Comparison of ENCODE assay signal across 17 cellular contexts in genomic region chr17:80813318-80813717, GRCh38.
DNase-seq lines count a peak whose midpoint lies in the region; ATAC-seq and TF ChIP-seq lines count a peak whose summit lies in the region.
"Had no signal": no experiment of that assay in that cellular context is flagged by ENCODE, and none has a peak within 500 bp of the region (broad histone marks: within the 10 kb centered on the region; RNA-seq: fewer than 3 reads in every experiment).

No MANE protein-coding gene starts in this region.

- H3K4me3 Mint-ChIP-seq in T-helper 1 cell treated with Interleukin-12 subunit alpha and Interleukin-12 subunit beta and Interleukin-4 antibody, amounts not matched to agents 30 μg/mL and 1 μg/mL, for 36 hours: peak overlapping the region; percentile 56
- H3K4me3 Mint-ChIP-seq in activated naive CD4-positive, alpha-beta T cell treated with anti-CD3 and anti-CD28 coated beads, Interleukin-2, amount 10 ng/mL, durations not matched to agents 7 days and 5 days: no peak overlapping the region

- 53 to 68% (median 56%) methylated on average over 5 of the region's 5 CpGs for WGBS in psoas muscle, 3 donors

- no peaks in the 10 kb centered on the region for H3K27me3 Mint-ChIP-seq in T-helper 1 cell treated with Interleukin-12 subunit alpha and Interleukin-12 subunit beta and Interleukin-4 antibody, amounts not matched to agents 30 μg/mL and 1 μg/mL, for 36 hours (ENCODE audit: low read depth)
- H3K27me3 Mint-ChIP-seq in activated naive CD4-positive, alpha-beta T cell treated with anti-CD3 and anti-CD28 coated beads, Interleukin-2, amount 10 ng/mL, durations not matched to agents 7 days and 5 days: no peaks in the 10 kb centered on the region

- H3K4me3 ChIP-seq in RWPE2 (ENCODE audit: severe bottlenecking) (no peak overlapping the region), psoas muscle (no peak overlapping the region)
- H3K4me3 ChIP-seq: BLaER1, GM12878, HAP-1, MG63 had no signal

- CTCF ChIA-PET in activated naive CD4-positive, alpha-beta T cell treated with anti-CD3 and anti-CD28 coated beads, Interleukin-2, amount 10 ng/mL, durations not matched to agents 7 days and 5 days (lab: Charles Lee): interaction anchor here (1.2 kb wide), 1 partner anchor 9 kb away, joined by 3 read pairs; no protein-coding TSS in a partner anchor

- H3K9me3 ChIP-seq in RWPE2 (ENCODE audit: severe bottlenecking) (no peaks in the 10 kb centered on the region), psoas muscle (no peaks in the 10 kb centered on the region)
- H3K9me3 ChIP-seq: HAP-1, MG63 had no signal

- H3K27ac Mint-ChIP-seq in T-helper 1 cell treated with Interleukin-12 subunit alpha and Interleukin-12 subunit beta and Interleukin-4 antibody, amounts not matched to agents 30 μg/mL and 1 μg/mL, for 36 hours: no peak overlapping the region
- H3K27ac Mint-ChIP-seq in activated naive CD4-positive, alpha-beta T cell treated with anti-CD3 and anti-CD28 coated beads, Interleukin-2, amount 10 ng/mL, durations not matched to agents 7 days and 5 days: peak overlapping the region; percentile 98

- peaks cover 10% of the 10 kb centered on the region; the same call in 1 of the 2 replicates for H3K36me3 ChIP-seq in RWPE2 (ENCODE audit: low read depth)
- H3K36me3 ChIP-seq in psoas muscle (ENCODE audit: insufficient read depth in 1 of 2, low read depth in 1 of 2): no peaks in the 10 kb centered on the region
- H3K36me3 ChIP-seq: HAP-1 had no signal

- no peak for ATAC-seq in RWPE2 (ENCODE audit: low read depth)
- peak; percentile 31 to 77 (median 68) for ATAC-seq in psoas muscle
- ATAC-seq: GM12878 had no signal

- H3K4me1 ChIP-seq in RWPE2 (ENCODE audit: insufficient read depth, poor library complexity, severe bottlenecking): peaks cover 8% of the 10 kb centered on the region
- peaks cover 7% of the 10 kb centered on the region for H3K4me1 ChIP-seq in psoas muscle
- H3K4me1 ChIP-seq: HAP-1 had no signal

- TF ChIP-seq CTCF in RWPE2 (IDR thresholded peaks at IDR 0.05; ENCODE audit: poor library complexity, severe bottlenecking): no peak
- TF ChIP-seq CTCF in psoas muscle (IDR thresholded peaks at IDR 0.05): no peak

- H3K36me3 Mint-ChIP-seq in T-helper 1 cell treated with Interleukin-12 subunit alpha and Interleukin-12 subunit beta and Interleukin-4 antibody, amounts not matched to agents 30 μg/mL and 1 μg/mL, for 36 hours (ENCODE audit: low read depth): peaks cover 45% of the 10 kb centered on the region
- peaks cover 71% of the 10 kb centered on the region for H3K36me3 Mint-ChIP-seq in activated naive CD4-positive, alpha-beta T cell treated with anti-CD3 and anti-CD28 coated beads, Interleukin-2, amount 10 ng/mL, durations not matched to agents 7 days and 5 days

- no peaks in the 10 kb centered on the region for H3K27me3 ChIP-seq in RWPE2 (ENCODE audit: insufficient read depth, poor library complexity, severe bottlenecking)
- H3K27me3 ChIP-seq in psoas muscle (ENCODE audit: insufficient read depth in 3 of 3, low read length in 2 of 3): no peaks in the 10 kb centered on the region
- H3K27me3 ChIP-seq: MG63 had no signal

- DNase-seq in T-helper 1 cell: no peak
- DNase-seq in activated naive CD4-positive, alpha-beta T cell treated with anti-CD3 and anti-CD28 coated beads, Interleukin-2, amount 10 ng/mL, durations not matched to agents 7 days and 5 days: no peak
- no peak for DNase-seq in activated naive CD4-positive, alpha-beta T cell treated with anti-CD3 and anti-CD28 coated beads, Interleukin-2, amount 50 U/mL, for 16 hours
- peak; percentile 6 for DNase-seq in RWPE2 (ENCODE audit: low spot score)
- no peak for DNase-seq in psoas muscle
- DNase-seq in hippocampal formation (lab: John Stamatoyannopoulos, UW): no peak
- DNase-seq in NCI-H2029 (lab: John Stamatoyannopoulos, UW): no peak
- DNase-seq: DND-41, MG63, NCI-H1092, NCI-H446, NCI-H748 treated with DMSO at 0.1 percent for 48 hours, Right ventricle myocardium superior had no signal

- peaks cover 60% of the 10 kb centered on the region for H3K4me1 Mint-ChIP-seq in T-helper 1 cell treated with Interleukin-12 subunit alpha and Interleukin-12 subunit beta and Interleukin-4 antibody, amounts not matched to agents 30 μg/mL and 1 μg/mL, for 36 hours (ENCODE audit: low read depth)
- H3K4me1 Mint-ChIP-seq in activated naive CD4-positive, alpha-beta T cell treated with anti-CD3 and anti-CD28 coated beads, Interleukin-2, amount 10 ng/mL, durations not matched to agents 7 days and 5 days: peaks cover 79% of the 10 kb centered on the region

- intact Hi-C loops in psoas muscle (cut with DNase I): no loop called here

- H3K27ac ChIP-seq in RWPE2 (ENCODE audit: poor library complexity, severe bottlenecking) (no peak overlapping the region), psoas muscle (no peak overlapping the region)
- H3K27ac ChIP-seq: BLaER1 had no signal

- peaks cover 6% of the 10 kb centered on the region for H3K9me3 Mint-ChIP-seq in T-helper 1 cell treated with Interleukin-12 subunit alpha and Interleukin-12 subunit beta and Interleukin-4 antibody, amounts not matched to agents 30 μg/mL and 1 μg/mL, for 36 hours
- peaks cover 12% of the 10 kb centered on the region for H3K9me3 Mint-ChIP-seq in activated naive CD4-positive, alpha-beta T cell treated with anti-CD3 and anti-CD28 coated beads, Interleukin-2, amount 10 ng/mL, durations not matched to agents 7 days and 5 days
